Comparison of ENCODE assay signal across 1 cellular context in the genomic region with DNA sequence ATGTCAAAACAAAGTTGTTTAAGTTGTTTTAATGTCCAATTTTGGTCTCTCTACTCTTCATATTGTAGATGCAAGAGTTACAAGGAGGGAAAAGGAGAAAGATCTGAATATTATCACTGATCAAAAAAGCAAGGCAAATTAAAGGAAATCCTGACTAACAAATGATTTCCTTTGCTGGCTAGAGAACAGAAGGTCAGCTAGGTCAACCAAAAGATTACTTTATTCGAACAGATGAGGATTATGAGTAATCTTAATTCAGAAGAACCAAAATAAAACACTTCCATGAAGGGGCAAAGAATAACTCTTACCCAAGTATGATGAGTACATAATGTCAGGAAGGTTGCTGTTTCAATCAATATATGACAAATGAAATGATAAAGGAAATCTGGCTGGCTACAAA.
TF ChIP-seq lines count a peak whose summit lies in the region.

No MANE protein-coding gene starts in this region.

TF ChIP-seq in GM23338, 12 proteins besides CTCF, POLR2A, EP300 and RAD21 (continued from another document):
- TF ChIP-seq EZH2phosphoT487 (IDR thresholded peaks at IDR 0.05; ENCODE audit: unreplicated experiment) (no peak), ZNF331 (CRISPR knock-in tag; IDR thresholded peaks at IDR 0.05; ENCODE audit: low read depth) (no peak), ZNF114 (CRISPR knock-in tag; IDR thresholded peaks at IDR 0.05) (no peak), ZNF462 (CRISPR knock-in tag; IDR thresholded peaks at IDR 0.05) (no peak), POLR2AphosphoS5 (IDR thresholded peaks at IDR 0.05; ENCODE audit: low read depth) (no peak), REST (IDR thresholded peaks at IDR 0.05; ENCODE audit: unreplicated experiment) (no peak)
TF ChIP-seq in GM23338: peak in this region for 0.
